Comparison of ENCODE assay signal across 14 cellular contexts in the genomic region with DNA sequence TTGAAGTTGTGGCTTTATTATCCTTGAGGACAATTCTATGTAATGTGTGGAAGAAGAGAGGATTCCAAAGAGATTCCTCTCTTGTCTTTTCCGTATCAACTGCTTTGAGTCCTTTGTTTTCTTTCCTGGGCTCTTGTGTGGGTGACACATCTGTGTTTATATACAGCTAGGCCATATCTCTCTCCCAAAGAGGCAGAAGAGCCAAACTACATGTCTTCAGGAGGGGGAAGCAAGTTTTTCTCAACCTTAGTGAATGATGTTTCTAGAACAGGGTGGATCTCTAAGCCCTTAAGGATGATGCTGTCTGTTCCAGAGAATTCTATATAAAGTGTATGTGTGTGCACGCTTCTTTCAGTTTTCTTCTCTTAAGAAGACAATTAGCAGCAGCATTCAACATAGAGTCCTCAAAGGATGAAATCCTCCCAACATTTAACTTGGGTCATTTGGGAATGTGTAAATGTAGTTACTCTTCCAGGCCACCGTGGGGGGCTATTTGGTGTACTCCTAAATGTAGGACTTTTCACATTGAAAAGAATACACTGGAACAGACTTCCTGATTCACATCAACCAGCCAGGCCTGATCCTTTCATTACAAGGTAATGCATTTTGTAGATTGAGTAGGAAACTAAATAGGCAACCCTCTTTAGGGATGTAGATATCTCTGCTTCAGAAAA.
DNase-seq lines count a peak whose midpoint lies in the region; ATAC-seq and TF ChIP-seq lines count a peak whose summit lies in the region.
"Had no signal": no experiment of that assay in that cellular context is flagged by ENCODE, and none has a peak within 500 bp of the region (broad histone marks: within the 10 kb centered on the region; RNA-seq: fewer than 3 reads in every experiment).

No MANE protein-coding gene starts in this region.

- no peaks in the 10 kb centered on the region for H3K36me3 ChIP-seq in breast epithelium
- no peaks in the 10 kb centered on the region for H3K36me3 ChIP-seq in KMS-11 (ENCODE audit: insufficient read depth)
- H3K36me3 ChIP-seq in smooth muscle cell (ENCODE audit: low read depth): no peaks in the 10 kb centered on the region
- H3K36me3 ChIP-seq in tibial artery: no peaks in the 10 kb centered on the region
- H3K36me3 ChIP-seq: HAP-1, Peyer's patch had no signal

- H3K27ac ChIP-seq in breast epithelium (no peak overlapping the region), KMS-11 (no peak overlapping the region), smooth muscle cell (ENCODE audit: low read depth) (no peak overlapping the region), tibial artery (peak overlapping the region in 1 of 2 donors; percentile 39)
- H3K27ac ChIP-seq: Peyer's patch, VCaP had no signal

- H3K9me3 Mint-ChIP-seq in MCF 10A (ENCODE audit: unreplicated experiment) (no peaks in the 10 kb centered on the region), endothelial cell (ENCODE audit: unreplicated experiment) (no peaks in the 10 kb centered on the region)

- TF ChIP-seq CTCF in MCF 10A (IDR thresholded peaks at IDR 0.05; ENCODE audit: unreplicated experiment) (peak; percentile 12), breast epithelium (IDR thresholded peaks at IDR 0.05) (no peak), KMS-11 (conservative IDR thresholded peaks at IDR 0.05; ENCODE audit: low read depth, low read length) (no peak; the same call in 1 of the 2 replicates), endothelial cell (IDR thresholded peaks at IDR 0.05; ENCODE audit: unreplicated experiment) (peak; percentile 57), smooth muscle cell (IDR thresholded peaks at IDR 0.05; ENCODE audit: borderline replicate concordance, insufficient read depth, poor library complexity, severe bottlenecking) (peak; percentile 24), tibial artery (IDR thresholded peaks at IDR 0.05) (no peak)

- H3K9ac ChIP-seq in KMS-11 (no peak overlapping the region), smooth muscle cell (ENCODE audit: low read depth) (no peak overlapping the region)

- H2AFZ ChIP-seq in KMS-11 (ENCODE audit: low read depth) (0 out of 2 replicates have a peak overlapping the region, but pooled peaks have one; percentile 12), smooth muscle cell (ENCODE audit: low read depth) (peak overlapping the region; percentile 45)

- CTCF ChIA-PET in MCF 10A (lab: Yijun Ruan, JAX): no interaction called here

- H3K27me3 ChIP-seq in breast epithelium (no peaks in the 10 kb centered on the region), KMS-11 (ENCODE audit: insufficient read depth, low read depth) (no peaks in the 10 kb centered on the region), smooth muscle cell (ENCODE audit: low read depth) (no peaks in the 10 kb centered on the region), tibial artery (no peaks in the 10 kb centered on the region)
- H3K27me3 ChIP-seq: Peyer's patch had no signal

- POLR2A ChIA-PET in MCF 10A (lab: Yijun Ruan, JAX): no interaction called here

- no peak overlapping the region for H3K4me3 Mint-ChIP-seq in MCF 10A (ENCODE audit: unreplicated experiment)
- H3K4me3 Mint-ChIP-seq in endothelial cell (ENCODE audit: unreplicated experiment): no peak overlapping the region
- H3K4me3 Mint-ChIP-seq: CD4-positive, CD25-positive, alpha-beta regulatory T cell had no signal

- H3K79me2 ChIP-seq in KMS-11 (ENCODE audit: insufficient read depth, low read depth) (no peaks in the 10 kb centered on the region), smooth muscle cell (ENCODE audit: low read depth) (no peaks in the 10 kb centered on the region)

- H3K36me3 Mint-ChIP-seq in MCF 10A (ENCODE audit: insufficient read depth, unreplicated experiment): no peaks in the 10 kb centered on the region
- no peaks in the 10 kb centered on the region for H3K36me3 Mint-ChIP-seq in endothelial cell (ENCODE audit: low read depth, unreplicated experiment)
- H3K36me3 Mint-ChIP-seq: CD4-positive, CD25-positive, alpha-beta regulatory T cell had no signal

- H3F3A ChIP-seq in smooth muscle cell (ENCODE audit: low read depth): no peaks in the 10 kb centered on the region

- no peaks in the 10 kb centered on the region for H3K4me1 Mint-ChIP-seq in MCF 10A (ENCODE audit: insufficient read depth, unreplicated experiment)
- H3K4me1 Mint-ChIP-seq in endothelial cell (ENCODE audit: unreplicated experiment): peaks cover 3% of the 10 kb centered on the region
- H3K4me1 Mint-ChIP-seq: CD4-positive, CD25-positive, alpha-beta regulatory T cell had no signal

- DNase-seq in MCF 10A (ENCODE audit: unreplicated experiment) (no peak), breast epithelium (ENCODE audit: low spot score in 2 of 2) (no peak), endothelial cell (ENCODE audit: low spot score) (peak; percentile 9), smooth muscle cell (lab: John Stamatoyannopoulos, UW; ENCODE audit: unreplicated experiment) (no peak), tibial artery (no peak)
- no peak for DNase-seq in activated CD4-positive, alpha-beta T cell treated with anti-CD3 and anti-CD28 coated beads, Interleukin-2, amount 50 U/mL, for 1 hour
- DNase-seq: CD4-positive, CD25-positive, alpha-beta regulatory T cell; MV-4-11; Peyer's patch had no signal

- H3K27ac Mint-ChIP-seq in MCF 10A (ENCODE audit: low read depth, unreplicated experiment) (no peak overlapping the region), endothelial cell (ENCODE audit: unreplicated experiment) (no peak overlapping the region)
- H3K27ac Mint-ChIP-seq: CD4-positive, CD25-positive, alpha-beta regulatory T cell had no signal

- no peaks in the 10 kb centered on the region for H3K27me3 Mint-ChIP-seq in MCF 10A (ENCODE audit: insufficient read depth, unreplicated experiment)
- no peaks in the 10 kb centered on the region for H3K27me3 Mint-ChIP-seq in endothelial cell (ENCODE audit: unreplicated experiment)

- intact Hi-C loops in MCF 10A (cut with micrococcal nuclease) (no loop called here), breast epithelium (cut with DNase I; ENCODE audit: low total_unique reads) (no loop called here), tibial artery (cut with DNase I; ENCODE audit: low total_unique reads) (no loop called here)

- H4K20me1 ChIP-seq in KMS-11 (ENCODE audit: insufficient read depth): no peaks in the 10 kb centered on the region
- no peaks in the 10 kb centered on the region for H4K20me1 ChIP-seq in smooth muscle cell (ENCODE audit: low read depth)

- no peak for ATAC-seq in GM18517 (IDR thresholded peaks at IDR 0.05; ENCODE audit: unreplicated experiment)

- H3K4me2 ChIP-seq in KMS-11 (no peak overlapping the region), smooth muscle cell (no peak overlapping the region)

- TF ChIP-seq POLR2A in breast epithelium (IDR thresholded peaks at IDR 0.05): no peak

- no TSS peak for BruUV-seq in MCF 10A (replicated peaks; lab: Mats Ljungman, UMichigan)

- 65% methylated on average over 3 of the region's 3 CpGs for WGBS in smooth muscle cell (ENCODE audit: low lambda C conversion rate)

- no peaks in the 10 kb centered on the region for H3K4me1 ChIP-seq in breast epithelium
- no peaks in the 10 kb centered on the region for H3K4me1 ChIP-seq in KMS-11 (ENCODE audit: low read depth, poor library complexity, severe bottlenecking)
- no peaks in the 10 kb centered on the region for H3K4me1 ChIP-seq in smooth muscle cell (ENCODE audit: low read depth)
- H3K4me1 ChIP-seq in tibial artery: peaks cover 0 to 31% (median 0%) of the 10 kb centered on the region in 4 donors
- H3K4me1 ChIP-seq: HAP-1, Peyer's patch had no signal

- H3K4me3 ChIP-seq in breast epithelium (no peak overlapping the region), KMS-11 (IDR thresholded peaks at IDR 0.05; ENCODE audit: insufficient read depth, low read depth, low read length) (no peak overlapping the region), smooth muscle cell (no peak overlapping the region), tibial artery (no peak overlapping the region)
- H3K4me3 ChIP-seq: HAP-1, lung, Peyer's patch had no signal

- H3K9me3 ChIP-seq in breast epithelium (no peaks in the 10 kb centered on the region), smooth muscle cell (replicated peaks; ENCODE audit: low read depth) (no peaks in the 10 kb centered on the region), tibial artery (no peaks in the 10 kb centered on the region)
- H3K9me3 ChIP-seq: HAP-1, Peyer's patch had no signal

Comparison
In these comparisons a context has a peak if more than half of its experiments do, and no peak if none do; other contexts are left out.
1. CTCF ChIP-seq: peak in MCF 10A (single experiment), endothelial cell (single experiment) and smooth muscle cell (single experiment); none in breast epithelium (0 of 3), KMS-11 (single experiment) and tibial artery (0 of 2).